In the genomic region with DNA sequence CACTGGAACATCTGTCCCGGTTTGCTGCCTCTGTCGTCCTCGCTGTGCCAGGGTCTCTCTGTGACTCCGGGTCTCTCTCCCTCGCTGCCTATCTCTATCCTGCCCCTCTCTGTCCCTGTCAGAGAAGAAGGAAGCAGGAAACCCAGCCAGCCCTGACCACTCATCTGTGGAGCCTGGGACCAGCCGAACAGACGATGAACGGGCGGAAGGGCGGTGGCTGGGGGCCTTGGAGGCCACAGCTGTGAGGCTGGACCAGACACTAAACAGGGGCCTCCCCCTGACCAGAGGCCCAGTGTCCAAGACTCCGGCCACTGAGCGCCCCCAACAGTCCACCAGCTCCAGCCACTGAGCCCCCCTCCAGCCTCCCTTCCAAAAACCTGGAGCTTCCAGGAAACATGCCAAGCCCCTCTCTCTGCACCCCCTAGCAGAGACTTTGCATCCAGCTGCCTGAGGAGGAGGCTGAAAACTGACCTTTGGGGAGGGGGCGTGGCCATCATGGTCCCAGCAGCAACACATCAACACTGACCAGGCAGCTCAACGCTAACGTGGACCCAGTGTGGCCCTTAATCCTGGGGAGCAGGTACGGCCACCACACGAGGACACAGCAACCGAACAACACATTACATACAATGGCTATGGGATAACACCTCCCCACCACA, we compare ENCODE assay signal across 1 cellular context.
TF ChIP-seq lines count a peak whose summit lies in the region.

No MANE protein-coding gene starts in this region.

TF ChIP-seq in H1, 55 proteins besides CTCF, POLR2A, EP300 and RAD21:
- TF ChIP-seq SRF (IDR thresholded peaks at IDR 0.05; ENCODE audit: low read depth, low read length) (no peak), SIN3A (conservative IDR thresholded peaks at IDR 0.05 in 1 of 2, IDR thresholded peaks at IDR 0.05 in 1 of 2; ENCODE audit: low read depth in 1 of 2, low read length in 2 of 2) (no peak), POU5F1 (IDR thresholded peaks at IDR 0.05; ENCODE audit: low read depth, low read length) (no peak), ATF2 (IDR thresholded peaks at IDR 0.05; ENCODE audit: low read length) (no peak), CBX5 (IDR thresholded peaks at IDR 0.05; ENCODE audit: low read depth, low read length) (no peak), POLR2AphosphoS5 (IDR thresholded peaks at IDR 0.05; ENCODE audit: low read depth, low read length) (no peak), RNF2 (IDR thresholded peaks at IDR 0.05; ENCODE audit: borderline replicate concordance, low read depth, low read length, missing control alignments, poor library complexity, severe bottlenecking) (no peak), SAP30 (IDR thresholded peaks at IDR 0.05; ENCODE audit: insufficient read depth, insufficient replicate concordance, low read length) (no peak), ZNF274 (IDR thresholded peaks at IDR 0.05; ENCODE audit: borderline replicate concordance, extremely low read depth, low read length) (no peak), SP1 (IDR thresholded peaks at IDR 0.05; ENCODE audit: low read depth, low read length) (no peak), NANOG (IDR thresholded peaks at IDR 0.05; ENCODE audit: insufficient read depth, low read depth, low read length, poor library complexity, severe bottlenecking) (no peak)
- TF ChIP-seq, protein P1, sequence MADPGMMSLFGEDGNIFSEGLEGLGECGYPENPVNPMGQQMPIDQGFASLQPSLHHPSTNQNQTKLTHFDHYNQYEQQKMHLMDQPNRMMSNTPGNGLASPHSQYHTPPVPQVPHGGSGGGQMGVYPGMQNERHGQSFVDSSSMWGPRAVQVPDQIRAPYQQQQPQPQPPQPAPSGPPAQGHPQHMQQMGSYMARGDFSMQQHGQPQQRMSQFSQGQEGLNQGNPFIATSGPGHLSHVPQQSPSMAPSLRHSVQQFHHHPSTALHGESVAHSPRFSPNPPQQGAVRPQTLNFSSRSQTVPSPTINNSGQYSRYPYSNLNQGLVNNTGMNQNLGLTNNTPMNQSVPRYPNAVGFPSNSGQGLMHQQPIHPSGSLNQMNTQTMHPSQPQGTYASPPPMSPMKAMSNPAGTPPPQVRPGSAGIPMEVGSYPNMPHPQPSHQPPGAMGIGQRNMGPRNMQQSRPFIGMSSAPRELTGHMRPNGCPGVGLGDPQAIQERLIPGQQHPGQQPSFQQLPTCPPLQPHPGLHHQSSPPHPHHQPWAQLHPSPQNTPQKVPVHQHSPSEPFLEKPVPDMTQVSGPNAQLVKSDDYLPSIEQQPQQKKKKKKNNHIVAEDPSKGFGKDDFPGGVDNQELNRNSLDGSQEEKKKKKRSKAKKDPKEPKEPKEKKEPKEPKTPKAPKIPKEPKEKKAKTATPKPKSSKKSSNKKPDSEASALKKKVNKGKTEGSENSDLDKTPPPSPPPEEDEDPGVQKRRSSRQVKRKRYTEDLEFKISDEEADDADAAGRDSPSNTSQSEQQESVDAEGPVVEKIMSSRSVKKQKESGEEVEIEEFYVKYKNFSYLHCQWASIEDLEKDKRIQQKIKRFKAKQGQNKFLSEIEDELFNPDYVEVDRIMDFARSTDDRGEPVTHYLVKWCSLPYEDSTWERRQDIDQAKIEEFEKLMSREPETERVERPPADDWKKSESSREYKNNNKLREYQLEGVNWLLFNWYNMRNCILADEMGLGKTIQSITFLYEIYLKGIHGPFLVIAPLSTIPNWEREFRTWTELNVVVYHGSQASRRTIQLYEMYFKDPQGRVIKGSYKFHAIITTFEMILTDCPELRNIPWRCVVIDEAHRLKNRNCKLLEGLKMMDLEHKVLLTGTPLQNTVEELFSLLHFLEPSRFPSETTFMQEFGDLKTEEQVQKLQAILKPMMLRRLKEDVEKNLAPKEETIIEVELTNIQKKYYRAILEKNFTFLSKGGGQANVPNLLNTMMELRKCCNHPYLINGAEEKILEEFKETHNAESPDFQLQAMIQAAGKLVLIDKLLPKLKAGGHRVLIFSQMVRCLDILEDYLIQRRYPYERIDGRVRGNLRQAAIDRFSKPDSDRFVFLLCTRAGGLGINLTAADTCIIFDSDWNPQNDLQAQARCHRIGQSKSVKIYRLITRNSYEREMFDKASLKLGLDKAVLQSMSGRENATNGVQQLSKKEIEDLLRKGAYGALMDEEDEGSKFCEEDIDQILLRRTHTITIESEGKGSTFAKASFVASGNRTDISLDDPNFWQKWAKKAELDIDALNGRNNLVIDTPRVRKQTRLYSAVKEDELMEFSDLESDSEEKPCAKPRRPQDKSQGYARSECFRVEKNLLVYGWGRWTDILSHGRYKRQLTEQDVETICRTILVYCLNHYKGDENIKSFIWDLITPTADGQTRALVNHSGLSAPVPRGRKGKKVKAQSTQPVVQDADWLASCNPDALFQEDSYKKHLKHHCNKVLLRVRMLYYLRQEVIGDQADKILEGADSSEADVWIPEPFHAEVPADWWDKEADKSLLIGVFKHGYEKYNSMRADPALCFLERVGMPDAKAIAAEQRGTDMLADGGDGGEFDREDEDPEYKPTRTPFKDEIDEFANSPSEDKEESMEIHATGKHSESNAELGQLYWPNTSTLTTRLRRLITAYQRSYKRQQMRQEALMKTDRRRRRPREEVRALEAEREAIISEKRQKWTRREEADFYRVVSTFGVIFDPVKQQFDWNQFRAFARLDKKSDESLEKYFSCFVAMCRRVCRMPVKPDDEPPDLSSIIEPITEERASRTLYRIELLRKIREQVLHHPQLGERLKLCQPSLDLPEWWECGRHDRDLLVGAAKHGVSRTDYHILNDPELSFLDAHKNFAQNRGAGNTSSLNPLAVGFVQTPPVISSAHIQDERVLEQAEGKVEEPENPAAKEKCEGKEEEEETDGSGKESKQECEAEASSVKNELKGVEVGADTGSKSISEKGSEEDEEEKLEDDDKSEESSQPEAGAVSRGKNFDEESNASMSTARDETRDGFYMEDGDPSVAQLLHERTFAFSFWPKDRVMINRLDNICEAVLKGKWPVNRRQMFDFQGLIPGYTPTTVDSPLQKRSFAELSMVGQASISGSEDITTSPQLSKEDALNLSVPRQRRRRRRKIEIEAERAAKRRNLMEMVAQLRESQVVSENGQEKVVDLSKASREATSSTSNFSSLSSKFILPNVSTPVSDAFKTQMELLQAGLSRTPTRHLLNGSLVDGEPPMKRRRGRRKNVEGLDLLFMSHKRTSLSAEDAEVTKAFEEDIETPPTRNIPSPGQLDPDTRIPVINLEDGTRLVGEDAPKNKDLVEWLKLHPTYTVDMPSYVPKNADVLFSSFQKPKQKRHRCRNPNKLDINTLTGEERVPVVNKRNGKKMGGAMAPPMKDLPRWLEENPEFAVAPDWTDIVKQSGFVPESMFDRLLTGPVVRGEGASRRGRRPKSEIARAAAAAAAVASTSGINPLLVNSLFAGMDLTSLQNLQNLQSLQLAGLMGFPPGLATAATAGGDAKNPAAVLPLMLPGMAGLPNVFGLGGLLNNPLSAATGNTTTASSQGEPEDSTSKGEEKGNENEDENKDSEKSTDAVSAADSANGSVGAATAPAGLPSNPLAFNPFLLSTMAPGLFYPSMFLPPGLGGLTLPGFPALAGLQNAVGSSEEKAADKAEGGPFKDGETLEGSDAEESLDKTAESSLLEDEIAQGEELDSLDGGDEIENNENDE (IDR thresholded peaks at IDR 0.05; ENCODE audit: insufficient replicate concordance, low read length), result no peak
